ENCODE assay signal across 9 cellular contexts in genomic region chr12:128829870-128830504, GRCh38. TPM values are rescaled to one million over a fixed set of nuclear protein-coding genes. Genes with fewer than 3 reads are reported as not detected.
DNase-seq lines count a peak whose midpoint lies in the region; ATAC-seq, FAIRE-seq and TF ChIP-seq lines count a peak whose summit lies in the region.
"Had no signal": no experiment of that assay in that cellular context is flagged by ENCODE, and none has a peak within 500 bp of the region (broad histone marks: within the 10 kb centered on the region; RNA-seq: fewer than 3 reads in every experiment).

No MANE protein-coding gene starts in this region.

- TF ChIP-seq CTCF in testis (IDR thresholded peaks at IDR 0.05), result no peak
- TF ChIP-seq CTCF in tibial nerve (IDR thresholded peaks at IDR 0.05), result no peak

- no peak overlapping the region for H2AFZ ChIP-seq in Karpas-422 (ENCODE audit: low read length)

- peak overlapping the region; percentile 39 for H3K4me2 ChIP-seq in Karpas-422 (ENCODE audit: low read depth, low read length, poor library complexity, severe bottlenecking)

- DNase-seq in Karpas-422 (peak; percentile 72), testis (no peak), frontal cortex (ENCODE audit: low spot score in 2 of 2) (no peak), tibial nerve (ENCODE audit: low spot score in 2 of 2) (no peak), occipital lobe (lab: John Stamatoyannopoulos, UW) (no peak)

- no peaks in the 10 kb centered on the region for H3K9me2 ChIP-seq in Karpas-422 (replicated peaks; ENCODE audit: insufficient read depth, low read length)

- H3K4me3 Mint-ChIP-seq in dendritic cell treated with granulocyte-macrophage colony-stimulating factor and Interleukin-4, amounts not matched to agents 40 ng/mL and 50 ng/mL, for 4 days, result no peak overlapping the region

- no peaks in the 10 kb centered on the region for H3K9me3 Mint-ChIP-seq in dendritic cell treated with granulocyte-macrophage colony-stimulating factor and Interleukin-4, amounts not matched to agents 40 ng/mL and 50 ng/mL, for 4 days

- H3K9me3 ChIP-seq in Karpas-422 (ENCODE audit: low read length) (peaks cover 5% of the 10 kb centered on the region), testis (no peaks in the 10 kb centered on the region), tibial nerve (peaks cover 0 to 14% (median 0%) of the 10 kb centered on the region in 4 donors)

- intact Hi-C loops in dendritic cell treated with granulocyte-macrophage colony-stimulating factor and Interleukin-4, amounts not matched to agents 40 ng/mL and 50 ng/mL, for 4 days (cut with micrococcal nuclease), result no loop called here
- intact Hi-C loops in testis (cut with DNase I; ENCODE audit: low total_unique reads), result no loop called here

- H3K27ac Mint-ChIP-seq in dendritic cell treated with granulocyte-macrophage colony-stimulating factor and Interleukin-4, amounts not matched to agents 40 ng/mL and 50 ng/mL, for 4 days, result peak overlapping the region; percentile 86

- peaks cover 17% of the 10 kb centered on the region for H3K4me1 ChIP-seq in Karpas-422 (ENCODE audit: low read length)
- peaks cover under 1% of the 10 kb centered on the region for H3K4me1 ChIP-seq in testis
- H3K4me1 ChIP-seq in tibial nerve, result no peaks in the 10 kb centered on the region

- no peaks in the 10 kb centered on the region for H3K79me2 ChIP-seq in Karpas-422 (ENCODE audit: low read length)

- H3K27ac ChIP-seq in Karpas-422 (ENCODE audit: low read length) (no peak overlapping the region; the same call in 1 of the 2 replicates), testis (no peak overlapping the region), tibial nerve (no peak overlapping the region)

- 87% methylated on average over 8 of the region's 8 CpGs for WGBS in testis, 2 donors
- WGBS in tibial nerve, 2 donors, result 75 to 78% methylated on average over 8 of the region's 8 CpGs

- H3K36me3 ChIP-seq in Karpas-422 (ENCODE audit: insufficient read depth, low read length) (peaks cover 5% of the 10 kb centered on the region; the same call in 1 of the 2 replicates), testis (ENCODE audit: low read depth, missing control alignments) (no peaks in the 10 kb centered on the region), tibial nerve (peaks cover 0 to 7% (median 0%) of the 10 kb centered on the region in 3 donors)

- no peaks in the 10 kb centered on the region for H4K20me1 ChIP-seq in Karpas-422 (ENCODE audit: insufficient read depth, low read depth, low read length)

- peaks cover 27% of the 10 kb centered on the region for H3K4me1 Mint-ChIP-seq in dendritic cell treated with granulocyte-macrophage colony-stimulating factor and Interleukin-4, amounts not matched to agents 40 ng/mL and 50 ng/mL, for 4 days (ENCODE audit: low read depth)

- H3K27me3 ChIP-seq in Karpas-422 (ENCODE audit: low read length) (no peaks in the 10 kb centered on the region), testis (no peaks in the 10 kb centered on the region), tibial nerve (no peaks in the 10 kb centered on the region)
- H3K27me3 ChIP-seq: dorsolateral prefrontal cortex had no signal

- no peaks in the 10 kb centered on the region for H3K36me3 Mint-ChIP-seq in dendritic cell treated with granulocyte-macrophage colony-stimulating factor and Interleukin-4, amounts not matched to agents 40 ng/mL and 50 ng/mL, for 4 days (ENCODE audit: low read depth)

- H3K4me3 ChIP-seq in Karpas-422 (ENCODE audit: low read length) (peak overlapping the region; percentile 27; the same call in 1 of the 2 replicates), testis (no peak overlapping the region), tibial nerve (no peak overlapping the region)
- H3K4me3 ChIP-seq: dorsolateral prefrontal cortex had no signal

- peaks cover 3% of the 10 kb centered on the region for H3K27me3 Mint-ChIP-seq in dendritic cell treated with granulocyte-macrophage colony-stimulating factor and Interleukin-4, amounts not matched to agents 40 ng/mL and 50 ng/mL, for 4 days

- FAIRE-seq in frontal cortex (lab: Jason Lieb, UNC), result no peak

- H3K9ac ChIP-seq in Karpas-422 (ENCODE audit: low read length), result peak overlapping the region; percentile 17; the same call in 1 of the 2 replicates

- ATAC-seq in GM18517 (IDR thresholded peaks at IDR 0.05; ENCODE audit: unreplicated experiment), result peak; percentile 93
- peak; percentile 86 for ATAC-seq in GM21529 (IDR thresholded peaks at IDR 0.05; ENCODE audit: unreplicated experiment)

- no peak for TF ChIP-seq EP300 in tibial nerve (IDR thresholded peaks at IDR 0.05)

- TF ChIP-seq POLR2A in testis (IDR thresholded peaks at IDR 0.05) (no peak), tibial nerve (IDR thresholded peaks at IDR 0.05) (no peak)

RNA-seq across cellular contexts. Expression of gene SLC15A4, which starts 6.2 kb away (rescaled TPM):
- 29.0 and 32.1 TPM in 2 replicates for total RNA-seq in Karpas-422 (2014; rRNA removed; shearing (Covaris generic); ENCODE audit: low replicate concordance)
- total RNA-seq in testis (10 to 100 TPM; 81.3 to 83.7 TPM), frontal cortex (23.6 TPM), tibial nerve (10 to 100 TPM; 39.3 to 74.3 (median 53.6) TPM), occipital lobe (39.5 TPM)
- 59.7 TPM for polyA plus RNA-seq in testis (ENCODE audit: insufficient read depth, low read depth, low replicate concordance)

RNA-seq across cellular contexts. Expression of gene GLT1D1, which starts 23.3 kb away (rescaled TPM):
- not detected in 2 replicates for total RNA-seq in Karpas-422 (2014; rRNA removed; shearing (Covaris generic); ENCODE audit: low replicate concordance)
- total RNA-seq in testis (10 to 100 TPM; 10.0 to 18.0 TPM), frontal cortex (11.0 TPM), tibial nerve (under 1 TPM in 1 of 4 donors, not detected in 3; 0.60 TPM), occipital lobe (8.9 TPM)
- polyA plus RNA-seq in testis (ENCODE audit: insufficient read depth, low read depth, low replicate concordance), result 42.3 TPM
